In the genomic region with DNA sequence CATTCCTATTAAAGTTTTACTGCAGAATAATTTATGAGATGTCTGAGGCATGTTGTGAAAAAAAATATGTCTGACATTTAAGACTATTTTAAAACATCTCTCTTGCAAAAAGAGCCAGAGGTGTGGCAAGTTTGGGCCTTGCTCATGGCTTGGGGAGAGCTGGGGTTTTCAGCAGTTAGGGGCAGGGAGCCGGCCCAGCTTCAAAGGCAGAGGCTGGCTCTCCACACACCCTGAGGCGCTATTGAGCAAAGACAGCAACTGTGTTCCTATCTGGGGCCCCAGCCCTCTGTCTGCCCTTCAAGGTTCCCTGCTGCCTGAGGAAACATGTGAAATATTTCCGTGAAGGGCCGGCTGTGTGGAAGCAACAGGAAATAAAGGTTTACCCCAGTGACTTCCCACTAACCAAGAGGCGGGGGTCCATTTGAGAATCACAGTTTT, we compare ENCODE assay signal across 9 cellular contexts.
A peak's percentile ranks its signal among the peaks of the same experiment; 100 is the strongest.
DNase-seq lines count a peak whose midpoint lies in the region; ATAC-seq, FAIRE-seq and TF ChIP-seq lines count a peak whose summit lies in the region.
"Had no signal": no experiment of that assay in that cellular context is flagged by ENCODE, and none has a peak within 500 bp of the region (broad histone marks: within the 10 kb centered on the region; RNA-seq: fewer than 3 reads in every experiment).

No MANE protein-coding gene starts in this region.

- BruUV-seq in K562 (replicated peaks; lab: Mats Ljungman, UMichigan) = no TSS peak

- peak overlapping the region; percentile 50; the same call in 2 of the 3 replicates for H3K27ac ChIP-seq in K562 (ENCODE audit: extremely low read depth, low read depth, low read length)
- H3K27ac ChIP-seq in keratinocyte (ENCODE audit: control insufficient read depth, insufficient read depth, low read length) = no peak overlapping the region
- peak overlapping the region; percentile 59 for H3K27ac ChIP-seq in suprapubic skin
- peak overlapping the region in 1 of 2 donors; percentile 36 for H3K27ac ChIP-seq in testis

- H3K4me1 ChIP-seq in K562 (replicated peaks in 1 of 2; ENCODE audit: control insufficient read depth in 2 of 2, insufficient read depth in 2 of 2, low read length in 2 of 2) (peaks cover 0 to 3% of the 10 kb centered on the region in 2 experiments; a peak in 3 of 5 replicates), keratinocyte (ENCODE audit: control insufficient read depth, extremely low read depth, insufficient read depth, low read length) (no peaks in the 10 kb centered on the region), suprapubic skin (peaks cover 36% of the 10 kb centered on the region), testis (peaks cover 10% of the 10 kb centered on the region)

- DNase-seq in DMS53 (lab: John Stamatoyannopoulos, UW) = peak; percentile 55
- no peak for DNase-seq in DMS53 treated with DMSO at 0.1 percent for 48 hours (lab: John Stamatoyannopoulos, UW; ENCODE audit: unreplicated experiment)
- DNase-seq in K562 (ENCODE audit: extremely low read depth in 1 of 4, low spot score in 3 of 4) = peak; percentile 45 to 83 (median 62)
- DNase-seq in keratinocyte (ENCODE audit: low read depth, low spot score) = no peak
- DNase-seq in suprapubic skin (ENCODE audit: low spot score in 2 of 2) = peak; percentile 88 to 90
- DNase-seq in GM12891 (ENCODE audit: insufficient read length, low spot score) = no peak
- DNase-seq in testis = no peak
- DNase-seq: NCI-H1105 had no signal

- H3K79me2 ChIP-seq in K562 (ENCODE audit: control insufficient read depth, insufficient read depth, low read length) (no peaks in the 10 kb centered on the region), keratinocyte (ENCODE audit: control insufficient read depth, insufficient read depth, low read length) (no peaks in the 10 kb centered on the region)

- H3K4me2 ChIP-seq in K562 (ENCODE audit: insufficient read depth, low read length) (no peak overlapping the region), keratinocyte (ENCODE audit: control insufficient read depth, extremely low read depth, insufficient read depth, low read depth, low read length) (no peak overlapping the region)

- peak; percentile 63 to 68 for TF ChIP-seq RAD21 in K562 (CRISPR knock-in tag; conservative IDR thresholded peaks at IDR 0.05 in 1 of 2, IDR thresholded peaks at IDR 0.05 in 1 of 2)

- CTCF ChIA-PET in K562 (lab: Yijun Ruan, JAX; ENCODE audit: low intra/inter-chr PET ratio) = no interaction called here

- H3K4me3 ChIP-seq in K562 (no peak overlapping the region), keratinocyte (ENCODE audit: control insufficient read depth in 2 of 3, extremely low read depth in 1 of 3, insufficient read depth in 2 of 3, low read depth in 1 of 3, low read length in 3 of 3) (no peak overlapping the region), suprapubic skin (no peak overlapping the region), testis (no peak overlapping the region)

- H3K27me3 ChIP-seq in K562 (ENCODE audit: control insufficient read depth in 2 of 2, insufficient read depth in 2 of 2, low read length in 2 of 2) = no peaks in the 10 kb centered on the region
- no peaks in the 10 kb centered on the region for H3K27me3 ChIP-seq in keratinocyte (ENCODE audit: control insufficient read depth, extremely low read depth, insufficient read depth, low read length)
- H3K27me3 ChIP-seq in suprapubic skin = no peaks in the 10 kb centered on the region
- no peaks in the 10 kb centered on the region for H3K27me3 ChIP-seq in testis

- TF ChIP-seq CTCF in K562 (IDR thresholded peaks at IDR 0.05 in 2 of 3, conservative IDR thresholded peaks at IDR 0.05 in 1 of 3; ENCODE audit: insufficient read depth in 2 of 3, low read depth in 1 of 3, low read length in 3 of 3) (peak; percentile 52 to 69 (median 59)), keratinocyte (optimal IDR thresholded peaks at IDR 0.05 in 1 of 3, IDR thresholded peaks at IDR 0.05 in 1 of 3, conservative IDR thresholded peaks at IDR 0.05 in 1 of 3; ENCODE audit: extremely low read depth in 1 of 3, insufficient read depth in 2 of 3, low read length in 3 of 3) (peak in 1 of 3 experiments; percentile 33), suprapubic skin (IDR thresholded peaks at IDR 0.05) (no peak), testis (IDR thresholded peaks at IDR 0.05) (no peak)

- TF ChIP-seq EP300 in K562 (IDR thresholded peaks at IDR 0.05; ENCODE audit: low read length) (no peak), suprapubic skin (IDR thresholded peaks at IDR 0.05) (no peak)

- no peaks in the 10 kb centered on the region for H4K20me1 ChIP-seq in K562 (replicated peaks; ENCODE audit: control insufficient read depth, insufficient read depth, low read length)
- no peaks in the 10 kb centered on the region for H4K20me1 ChIP-seq in keratinocyte (ENCODE audit: control insufficient read depth, extremely low read depth, insufficient read depth, low read length)

- no peak for TF ChIP-seq POLR2A in K562 (conservative IDR thresholded peaks at IDR 0.05)
- TF ChIP-seq POLR2A in suprapubic skin (IDR thresholded peaks at IDR 0.05) = no peak
- TF ChIP-seq POLR2A in GM12891 (IDR thresholded peaks at IDR 0.05; ENCODE audit: low read depth, low read length) = no peak
- TF ChIP-seq POLR2A in testis (IDR thresholded peaks at IDR 0.05) = no peak

- dilution Hi-C loops in keratinocyte (cut with MboI; ENCODE audit: extremely low pct_ligation_motif_present, low sequenced_read_pairs) = no loop called here

- H3K9me3 ChIP-seq in K562 (replicated peaks; ENCODE audit: control insufficient read depth, insufficient read depth, low read depth, low read length) (no peaks in the 10 kb centered on the region), keratinocyte (ENCODE audit: control insufficient read depth, low read depth, low read length) (no peaks in the 10 kb centered on the region), suprapubic skin (no peaks in the 10 kb centered on the region), testis (no peaks in the 10 kb centered on the region)

- peak overlapping the region; percentile 85 for H2AFZ ChIP-seq in K562 (ENCODE audit: low read depth, low read length)
- peak overlapping the region; percentile 16 for H2AFZ ChIP-seq in keratinocyte (ENCODE audit: control insufficient read depth, low read length)

- POLR2A ChIA-PET in K562 (lab: Yijun Ruan, JAX) = interaction anchor here (0.6 kb wide), 1 partner anchor 382 kb away, joined by 3 read pairs; no protein-coding TSS in a partner anchor

- H3K9me1 ChIP-seq in K562 (ENCODE audit: control insufficient read depth, insufficient read depth, low read length) = no peaks in the 10 kb centered on the region
- H3K9me1 ChIP-seq in keratinocyte (ENCODE audit: control insufficient read depth, extremely low read depth, insufficient read depth, low read length) = no peaks in the 10 kb centered on the region

- FAIRE-seq in K562 (lab: Jason Lieb, UNC) = peak; percentile 92
- FAIRE-seq in keratinocyte (lab: Jason Lieb, UNC) = no peak
- no peak for FAIRE-seq in GM12891 (lab: Jason Lieb, UNC)

- in situ Hi-C loops in K562 (cut with MboI) = no loop called here

- no peak overlapping the region for H3K9ac ChIP-seq in K562 (ENCODE audit: insufficient read depth in 1 of 2, low read depth in 2 of 2, low read length in 2 of 2)
- H3K9ac ChIP-seq in keratinocyte (ENCODE audit: control insufficient read depth, extremely low read depth, insufficient read depth, low read length) = no peak overlapping the region

- H3K36me3 ChIP-seq in K562 (ENCODE audit: control insufficient read depth, insufficient read depth, low read length) (no peaks in the 10 kb centered on the region), keratinocyte (ENCODE audit: control insufficient read depth in 2 of 2, extremely low read depth in 1 of 2, insufficient read depth in 2 of 2, low read length in 2 of 2) (no peaks in the 10 kb centered on the region), suprapubic skin (no peaks in the 10 kb centered on the region), testis (ENCODE audit: low read depth, missing control alignments) (no peaks in the 10 kb centered on the region)

- intact Hi-C loops in K562 (cut with micrococcal nuclease) (loop anchor here (2.0 to 5.0 kb wide), 2 partner anchors 35 to 98 kb away; no protein-coding TSS in a partner anchor), testis (cut with DNase I; ENCODE audit: low total_unique reads) (no loop called here)

- ATAC-seq in K562 = peak; percentile 100
- ATAC-seq in GM18907 (IDR thresholded peaks at IDR 0.05; ENCODE audit: unreplicated experiment) = no peak

- 2% methylated on average over 5 of the region's 5 CpGs for WGBS in K562 (ENCODE audit: insufficient coverage, low coverage, missing lambda C conversion rate)
- 28% methylated on average over 5 of the region's 5 CpGs for WGBS in suprapubic skin
- 38 to 52% methylated on average over 5 of the region's 5 CpGs for WGBS in testis, 2 donors

TF ChIP-seq in K562, 482 proteins besides CTCF, POLR2A, EP300 and RAD21 (continues in another document):
- TF ChIP-seq STAT5B (CRISPR knock-in tag; IDR thresholded peaks at IDR 0.05) = no peak
- TF ChIP-seq ARID1B (IDR thresholded peaks at IDR 0.05) = peak; percentile 19; the same call in 1 of the 2 replicates
- 0 out of 2 replicates have a peak, but pooled peaks have one; percentile 31 for TF ChIP-seq CTBP1 (IDR thresholded peaks at IDR 0.05; ENCODE audit: borderline replicate concordance)
- TF ChIP-seq SRF (CRISPR knock-in tag; IDR thresholded peaks at IDR 0.05) = no peak
- TF ChIP-seq SRSF7 (optimal IDR thresholded peaks at IDR 0.05; ENCODE audit: low read depth, low read length) = no peak
- peak; percentile 34; the same call in 1 of the 2 replicates for TF ChIP-seq CXXC5 (CRISPR knock-in tag; IDR thresholded peaks at IDR 0.05)
- TF ChIP-seq L3MBTL2 (IDR thresholded peaks at IDR 0.05) = 0 out of 2 replicates have a peak, but pooled peaks have one; percentile 49
- peak; percentile 53 to 62; a peak in 2 of 4 replicates for TF ChIP-seq ETV6 (IDR thresholded peaks at IDR 0.05; ENCODE audit: borderline replicate concordance in 1 of 2, low read depth in 2 of 2, low read length in 1 of 2)
- TF ChIP-seq ETV6 (CRISPR knock-in tag; IDR thresholded peaks at IDR 0.05; ENCODE audit: borderline replicate concordance) = no peak

TF ChIP-seq in GM12891, 5 proteins besides CTCF, POLR2A, EP300 and RAD21:
- TF ChIP-seq POLR2AphosphoS5 (IDR thresholded peaks at IDR 0.05; ENCODE audit: low read depth, low read length) (no peak), PAX5 (IDR thresholded peaks at IDR 0.05; ENCODE audit: insufficient read depth, low read length, severe bottlenecking) (no peak), POU2F2 (IDR thresholded peaks at IDR 0.05; ENCODE audit: low read depth, low read length) (no peak), TAF1 (IDR thresholded peaks at IDR 0.05; ENCODE audit: low read depth, low read length) (no peak), SPI1 (IDR thresholded peaks at IDR 0.05; ENCODE audit: low read depth, low read length) (no peak)

Comparison
In these comparisons a context has a peak if more than half of its experiments do, and no peak if none do; other contexts are left out.
1. DNase-seq: peak in DMS53 (single experiment), K562 (4 of 4) and suprapubic skin (2 of 2); none in DMS53 treated with DMSO at 0.1 percent for 48 hours (single experiment), keratinocyte (single experiment), GM12891 (single experiment) and testis (single experiment).
2. CTCF ChIP-seq: peak in K562 (3 of 3); none in suprapubic skin (0 of 2) and testis (0 of 3).